ENCODE assay signal across 8 cellular contexts in the genomic region with DNA sequence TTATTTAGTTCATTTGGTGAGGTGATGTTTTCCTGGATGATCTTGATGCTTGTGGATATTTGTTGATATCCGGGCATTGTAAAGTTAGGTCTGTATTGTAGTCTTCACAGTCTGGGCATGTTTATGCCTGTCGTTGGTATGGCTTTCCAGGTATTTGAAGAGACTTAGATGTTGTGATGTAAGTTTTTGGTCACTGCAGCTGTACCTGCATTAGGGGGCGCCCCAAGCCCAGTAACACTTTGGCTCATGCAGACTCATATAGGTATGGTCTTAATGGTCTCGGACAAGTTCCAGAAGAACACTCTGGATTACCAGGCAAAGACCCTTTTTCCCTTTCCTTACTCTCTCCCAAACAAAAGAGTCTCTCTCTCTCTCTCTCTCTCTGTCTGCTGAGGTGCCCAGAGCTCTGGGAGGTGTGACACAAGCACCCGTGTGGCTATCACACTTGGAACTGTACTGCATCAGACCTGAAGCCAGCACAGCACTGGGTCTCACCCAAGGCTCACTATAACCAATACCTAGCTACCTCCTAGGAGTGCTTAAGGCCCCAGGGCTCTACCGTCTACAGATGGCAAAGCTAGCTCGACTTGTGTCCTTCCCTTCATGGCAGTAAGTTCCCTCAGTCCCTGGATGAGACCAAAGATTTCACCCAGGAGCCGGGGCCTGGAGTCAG.
DNase-seq lines count a peak whose midpoint lies in the region; ATAC-seq, FAIRE-seq and TF ChIP-seq lines count a peak whose summit lies in the region.

No MANE protein-coding gene starts in this region.

- H3K4me3 ChIP-seq in Jurkat, Clone E6-1 (ENCODE audit: low read length) = no peak overlapping the region
- H3K4me3 ChIP-seq in pancreas (no peak overlapping the region), vagina (no peak overlapping the region)

- TF ChIP-seq CTCF in pancreas (IDR thresholded peaks at IDR 0.05) (no peak), vagina (IDR thresholded peaks at IDR 0.05) (no peak)

- intact Hi-C loops in pancreas (cut with DNase I) (no loop called here), vagina (cut with DNase I) (no loop called here)

- no peak for FAIRE-seq in pancreas (lab: Jason Lieb, UNC)

- H3K9me3 ChIP-seq in pancreas = no peaks in the 10 kb centered on the region
- no peaks in the 10 kb centered on the region for H3K9me3 ChIP-seq in vagina

- DNase-seq in NCI-H146 (lab: John Stamatoyannopoulos, UW) (peak; percentile 15), NCI-H146 treated with DMSO at 0.1 percent for 48 hours (lab: John Stamatoyannopoulos, UW; ENCODE audit: unreplicated experiment) (no peak), brain pericyte (ENCODE audit: low read depth, low spot score) (peak; percentile 10), pancreas (peak in 1 of 6 donors; percentile 4), vagina (ENCODE audit: extremely low spot score in 2 of 2) (no peak), amniotic stem cell (lab: John Stamatoyannopoulos, UW) (no peak)
- DNase-seq in Jurkat, Clone E6-1 (ENCODE audit: low read depth, low spot score) = peak; percentile 18

- no peaks in the 10 kb centered on the region for H3K36me3 ChIP-seq in pancreas
- H3K36me3 ChIP-seq in vagina = no peaks in the 10 kb centered on the region

- H3K27me3 ChIP-seq in pancreas = no peaks in the 10 kb centered on the region
- no peaks in the 10 kb centered on the region for H3K27me3 ChIP-seq in vagina

- H3K4me1 ChIP-seq in pancreas (no peaks in the 10 kb centered on the region), vagina (no peaks in the 10 kb centered on the region)

- peak in 3 of 4 donors; percentile 46 to 57 (median 55) for ATAC-seq in pancreas
- ATAC-seq in esophagus mucosa = no peak

- H3K27ac ChIP-seq in pancreas (no peak overlapping the region), vagina (no peak overlapping the region)

- TF ChIP-seq POLR2A in vagina (IDR thresholded peaks at IDR 0.05) = no peak

- 50 to 59% methylated on average over 8 of the region's 8 CpGs for WGBS in pancreas, 2 donors

Comparison
In these comparisons a context has a peak if more than half of its experiments do, and no peak if none do; other contexts are left out.
1. DNase-seq: peak in NCI-H146 (single experiment), Jurkat, Clone E6-1 (single experiment) and brain pericyte (single experiment); none in NCI-H146 treated with DMSO at 0.1 percent for 48 hours (single experiment), vagina (0 of 2) and amniotic stem cell (single experiment).